Comparison of ENCODE assay signal across 19 cellular contexts in genomic region chr12:120965534-120966091, GRCh38. TPM values are rescaled to one million over a fixed set of nuclear protein-coding genes. Genes with fewer than 3 reads are reported as not detected.
DNase-seq lines count a peak whose midpoint lies in the region; ATAC-seq, FAIRE-seq and TF ChIP-seq lines count a peak whose summit lies in the region.
"Had no signal": no experiment of that assay in that cellular context is flagged by ENCODE, and none has a peak within 500 bp of the region (broad histone marks: within the 10 kb centered on the region; RNA-seq: fewer than 3 reads in every experiment).

No MANE protein-coding gene starts in this region.

- no peak for FAIRE-seq in A549 (lab: Jason Lieb, UNC)
- FAIRE-seq: A204.1, HTR-8/SVneo had no signal

- no peak for TF ChIP-seq RAD21 in A549 (conservative IDR thresholded peaks at IDR 0.05 in 1 of 2, IDR thresholded peaks at IDR 0.05 in 1 of 2)

- H3K27ac ChIP-seq in A549 (no peak overlapping the region), adrenal gland (no peak overlapping the region)
- H3K27ac ChIP-seq: HL-60 had no signal

- CTCF ChIA-PET in A549 (lab: Yijun Ruan, JAX): interaction anchor here (0.6 to 1.4 kb wide), 5 partner anchors 10 to 198 kb away, joined by 3 to 5 read pairs (median 3); no protein-coding TSS in a partner anchor

- no peak for TF ChIP-seq POLR2A in A549 (IDR thresholded peaks at IDR 0.05; ENCODE audit: low read length)
- no peak for TF ChIP-seq POLR2A in adrenal gland (IDR thresholded peaks at IDR 0.05)

- no peak for TF ChIP-seq EP300 in A549 (IDR thresholded peaks at IDR 0.05)

- TF ChIP-seq CTCF in A549 (IDR thresholded peaks at IDR 0.05) (no peak), mucosa of descending colon (IDR thresholded peaks at IDR 0.05) (no peak), adrenal gland (IDR thresholded peaks at IDR 0.05) (no peak)

- no peak overlapping the region for H3K4me2 ChIP-seq in A549
- H3K4me2 ChIP-seq: SK-N-SH had no signal

- H3K9me3 ChIP-seq in A549 (no peaks in the 10 kb centered on the region), mucosa of descending colon (no peaks in the 10 kb centered on the region), adrenal gland (replicated peaks in 1 of 3) (no peaks in the 10 kb centered on the region)
- H3K9me3 ChIP-seq: HAP-1, SK-N-SH had no signal

- intact Hi-C loops in mucosa of descending colon (cut with DNase I, micrococcal nuclease) (no loop called here), adrenal gland (cut with DNase I) (loop anchor here in 1 of 2 donors (5.0 kb wide), 1 partner anchor 373 kb away; no protein-coding TSS in a partner anchor)

- H3K4me3 ChIP-seq in A549: no peak overlapping the region
- no peak overlapping the region for H3K4me3 ChIP-seq in mucosa of descending colon
- H3K4me3 ChIP-seq in adrenal gland: no peak overlapping the region
- H3K4me3 ChIP-seq: HAP-1 had no signal

- WGBS in A549 (ENCODE audit: missing lambda C conversion rate): 84% methylated on average over 13 of the region's 13 CpGs
- 67 to 75% (median 73%) methylated on average over 9 to 13 of the region's 13 CpGs for WGBS in adrenal gland, 4 donors

- POLR2A ChIA-PET in A549 (lab: Yijun Ruan, JAX): no interaction called here

- peaks cover 25% of the 10 kb centered on the region for H3K4me1 ChIP-seq in A549
- peaks cover 11% of the 10 kb centered on the region for H3K4me1 ChIP-seq in mucosa of descending colon (ENCODE audit: low read depth)
- no peaks in the 10 kb centered on the region for H3K4me1 ChIP-seq in adrenal gland (replicated peaks in 1 of 2)

- H3K36me3 ChIP-seq in mucosa of descending colon (ENCODE audit: low read depth): no peaks in the 10 kb centered on the region
- H3K36me3 ChIP-seq in adrenal gland (replicated peaks in 1 of 2): no peaks in the 10 kb centered on the region
- H3K36me3 ChIP-seq: HAP-1 had no signal

- ATAC-seq in A549: no peak
- ATAC-seq in esophagus mucosa: peak; percentile 50
- peak; percentile 19 for ATAC-seq in mucosa of descending colon
- no peak for ATAC-seq in GM18873 (IDR thresholded peaks at IDR 0.05; ENCODE audit: low FRiP score, unreplicated experiment)
- ATAC-seq in HG02870 (IDR thresholded peaks at IDR 0.05; ENCODE audit: unreplicated experiment): no peak
- ATAC-seq: Panc1, Right ventricle myocardium inferior had no signal

- no peaks in the 10 kb centered on the region for H3K27me3 ChIP-seq in adrenal gland

- DNase-seq in A549 (ENCODE audit: low read depth in 1 of 2, low spot score in 1 of 2): no peak
- peak; percentile 18 for DNase-seq in NCI-H69 (lab: John Stamatoyannopoulos, UW)
- peak in 2 of 3 donors; percentile 55 to 58 for DNase-seq in mucosa of descending colon
- DNase-seq in adrenal gland: no peak
- DNase-seq in SW480 (ENCODE audit: low spot score): no peak
- DNase-seq: C1 segment of cervical spinal cord, EL, NCI-H187 treated with DMSO at 0.1 percent for 48 hours, NCI-H510A, SK-N-SH had no signal

TF ChIP-seq in A549, 52 proteins besides CTCF, POLR2A, EP300 and RAD21:
- TF ChIP-seq HOXB13 (CRISPR knock-in tag; IDR thresholded peaks at IDR 0.05; ENCODE audit: low read depth) (no peak), REST (IDR thresholded peaks at IDR 0.05) (0 out of 2 replicates have a peak, but pooled peaks have one; percentile 6), ESRRA (IDR thresholded peaks at IDR 0.05; ENCODE audit: borderline replicate concordance, low read length) (no peak)
- TF ChIP-seq, protein P1, sequence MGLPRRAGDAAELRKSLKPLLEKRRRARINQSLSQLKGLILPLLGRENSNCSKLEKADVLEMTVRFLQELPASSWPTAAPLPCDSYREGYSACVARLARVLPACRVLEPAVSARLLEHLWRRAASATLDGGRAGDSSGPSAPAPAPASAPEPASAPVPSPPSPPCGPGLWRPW (IDR thresholded peaks at IDR 0.05): no peak

RNA-seq across cellular contexts. Expression of gene HNF1A, which starts 12.7 kb away (rescaled TPM):
- polyA plus RNA-seq in A549 (2011; rRNA removed): 2.6 and 4.0 TPM in 2 replicates
- 4.3 and 6.9 TPM in 2 replicates for polyA plus RNA-seq in A549 (2012; cell fraction: cytosol; rRNA removed)
- polyA plus RNA-seq in A549 (2012; cell fraction: nucleus; rRNA removed): 12.5 and 15.9 TPM in 2 replicates
- polyA plus RNA-seq in A549 (2017; fragmentation: RNase III; extraction: RNeasy Plus Mini Kit Qiagen cat#74134 plus additional on column Dnase treatment): 5.7 to 7.3 TPM (median 6.8 TPM) in 3 replicates
- 5.2 TPM in 2 replicates for polyA minus RNA-seq in A549 (2011; rRNA and poly(A)+ RNA removed)
- not detected for total RNA-seq in esophagus mucosa
- 10 to 100 TPM in 2 of 3 donors, 1 to 10 TPM in 1; 6.5 to 22.6 (median 14.4) TPM for total RNA-seq in mucosa of descending colon
- total RNA-seq in adrenal gland: under 1 TPM in 1 of 8 donors, not detected in 7; 0.08 TPM
- polyA plus RNA-seq in adrenal gland: under 1 TPM in 1 of 3 donors, not detected in 2; 0.03 TPM
- total RNA-seq: Right ventricle myocardium inferior had no signal
- polyA plus RNA-seq: SK-N-SH had no signal

RNA-seq across cellular contexts. Expression of gene C12orf43, which starts 50.7 kb away (rescaled TPM):
- polyA plus RNA-seq in A549 (2011; rRNA removed): 19.2 and 20.5 TPM in 2 replicates
- polyA plus RNA-seq in A549 (2012; cell fraction: cytosol; rRNA removed): 25.2 and 28.8 TPM in 2 replicates
- 12.6 and 15.0 TPM in 2 replicates for polyA plus RNA-seq in A549 (2012; cell fraction: nucleus; rRNA removed)
- 17.3 to 21.2 TPM (median 20.0 TPM) in 3 replicates for polyA plus RNA-seq in A549 (2017; fragmentation: RNase III; extraction: RNeasy Plus Mini Kit Qiagen cat#74134 plus additional on column Dnase treatment)
- polyA minus RNA-seq in A549 (2011; rRNA and poly(A)+ RNA removed): 9.1 and 15.2 TPM in 2 replicates
- 7.9 TPM for total RNA-seq in esophagus mucosa
- 10 to 100 TPM in 2 of 3 donors, 1 to 10 TPM in 1; 7.6 to 22.7 (median 11.9) TPM for total RNA-seq in mucosa of descending colon
- total RNA-seq in adrenal gland: 10 to 100 TPM in 7 of 8 donors, 1 to 10 TPM in 1; 8.9 to 19.2 (median 13.4) TPM
- polyA plus RNA-seq in adrenal gland: 10 to 100 TPM; 10.9 to 14.6 (median 13.0) TPM

Comparison
In these comparisons a context has a peak if more than half of its experiments do, and no peak if none do; other contexts are left out.
1. ATAC-seq: peak in esophagus mucosa (single experiment) and mucosa of descending colon (single experiment); none in A549 (0 of 2), GM18873 (single experiment) and HG02870 (single experiment).
2. DNase-seq: peak in NCI-H69 (single experiment) and mucosa of descending colon (2 of 3); none in A549 (0 of 2), adrenal gland (0 of 7) and SW480 (single experiment).